ENCODE assay signal across 16 cellular contexts in genomic region chr7:99124636-99125504, GRCh38. TPM values are rescaled to one million over a fixed set of nuclear protein-coding genes. Genes with fewer than 3 reads are reported as not detected.
A peak's percentile ranks its signal among the peaks of the same experiment; 100 is the strongest.
DNase-seq lines count a peak whose midpoint lies in the region; ATAC-seq and TF ChIP-seq lines count a peak whose summit lies in the region.
"Had no signal": no experiment of that assay in that cellular context is flagged by ENCODE, and none has a peak within 500 bp of the region (broad histone marks: within the 10 kb centered on the region; RNA-seq: fewer than 3 reads in every experiment).

No MANE protein-coding gene starts in this region.

- no peak overlapping the region for H3K4me2 ChIP-seq in GM23248 (ENCODE audit: unreplicated experiment)

- H3K4me3 ChIP-seq in GM23248 (no peak overlapping the region), adrenal gland (no peak overlapping the region), stomach (no peak overlapping the region), H7 (ENCODE audit: insufficient read depth, low read depth, low read length) (no peak overlapping the region)
- H3K4me3 ChIP-seq: uterus had no signal

- peaks cover 88% of the 10 kb centered on the region for H3K79me2 ChIP-seq in GM23248 (ENCODE audit: insufficient read depth)

- no peak overlapping the region for H2AFZ ChIP-seq in GM23248

- H3K36me3 ChIP-seq in GM23248 (ENCODE audit: low read depth), result no peaks in the 10 kb centered on the region
- H3K36me3 ChIP-seq in adrenal gland (replicated peaks in 1 of 2), result no peaks in the 10 kb centered on the region
- H3K36me3 ChIP-seq in stomach, result peaks cover 0 to 1% (median 0%) of the 10 kb centered on the region in 4 donors
- no peaks in the 10 kb centered on the region for H3K36me3 ChIP-seq in H7 (replicated peaks; ENCODE audit: control insufficient read depth, insufficient read depth, low read length)
- H3K36me3 ChIP-seq: uterus had no signal

- H3K4me1 ChIP-seq in GM23248 (ENCODE audit: insufficient read depth) (peaks cover 87% of the 10 kb centered on the region), adrenal gland (replicated peaks in 1 of 2) (peaks cover 43 to 76% of the 10 kb centered on the region in 2 donors), foreskin keratinocyte (peaks cover 62% of the 10 kb centered on the region), stomach (peaks cover 56 to 98% (median 84%) of the 10 kb centered on the region in 4 donors)

- no peaks in the 10 kb centered on the region for H4K20me1 ChIP-seq in GM23248 (ENCODE audit: insufficient read depth)

- TF ChIP-seq CTCF in adrenal gland (IDR thresholded peaks at IDR 0.05) (no peak), foreskin keratinocyte (conservative IDR thresholded peaks at IDR 0.05) (no peak), stomach (IDR thresholded peaks at IDR 0.05) (no peak)

- H3K27me3 ChIP-seq in GM23248 (replicated peaks; ENCODE audit: insufficient read depth) (no peaks in the 10 kb centered on the region), adrenal gland (no peaks in the 10 kb centered on the region), foreskin keratinocyte (no peaks in the 10 kb centered on the region), stomach (no peaks in the 10 kb centered on the region), H7 (ENCODE audit: control insufficient read depth, insufficient read depth, low read length) (no peaks in the 10 kb centered on the region)
- H3K27me3 ChIP-seq: uterus had no signal

- no peak for TF ChIP-seq POLR2A in adrenal gland (IDR thresholded peaks at IDR 0.05)
- no peak for TF ChIP-seq POLR2A in stomach (IDR thresholded peaks at IDR 0.05)

- no peaks in the 10 kb centered on the region for H3K9me3 ChIP-seq in GM23248 (ENCODE audit: low read depth)
- H3K9me3 ChIP-seq in adrenal gland (replicated peaks in 1 of 3), result no peaks in the 10 kb centered on the region
- no peaks in the 10 kb centered on the region for H3K9me3 ChIP-seq in stomach
- H3K9me3 ChIP-seq: uterus had no signal

- peaks cover 77% of the 10 kb centered on the region for H3F3A ChIP-seq in GM23248 (ENCODE audit: insufficient read depth)

- intact Hi-C loops in adrenal gland (cut with DNase I), result no loop called here
- intact Hi-C loops in stomach (cut with DNase I; ENCODE audit: low total_unique reads), result no loop called here

- no peaks in the 10 kb centered on the region for H3K9me2 ChIP-seq in GM23248 (ENCODE audit: insufficient read depth)

- WGBS in GM23248 (ENCODE audit: low coverage in 1 of 2, low lambda C conversion rate in 2 of 2, missing lambda C conversion rate in 2 of 2), 2 experiments, result 94 to 98% methylated on average over 3 of the region's 3 CpGs
- WGBS in adrenal gland, 4 donors, result 48 to 68% (median 59%) methylated on average over 3 of the region's 3 CpGs
- WGBS in stomach, 5 donors, result 62 to 77% (median 67%) methylated on average over 3 of the region's 3 CpGs

- H3K9ac ChIP-seq in GM23248, result no peak overlapping the region

- peak; percentile 35 for ATAC-seq in foreskin keratinocyte
- ATAC-seq in HG02763 (IDR thresholded peaks at IDR 0.05; ENCODE audit: unreplicated experiment), result no peak
- no peak for ATAC-seq in HG02840 (IDR thresholded peaks at IDR 0.05; ENCODE audit: low FRiP score, unreplicated experiment)
- ATAC-seq: activated CD8-positive, alpha-beta T cell treated with anti-CD3 and anti-CD28 coated beads for 36 hours had no signal

- no peak for TF ChIP-seq EP300 in stomach (IDR thresholded peaks at IDR 0.05)

- DNase-seq in GM23248 (no peak), adrenal gland (no peak), foreskin keratinocyte (peak in 1 of 2 donors; percentile 74), stomach (no peak), SIG-M5 (lab: John Stamatoyannopoulos, UW) (no peak), H7 (no peak)
- DNase-seq: activated CD8-positive, alpha-beta T cell treated with anti-CD3 and anti-CD28 coated beads for 36 hours; activated effector memory CD4-positive, alpha-beta T cell treated with anti-CD3 and anti-CD28 coated beads, Interleukin-2, amount 50 U/mL, for 16 hours; aorta; IMR-90; NCI-H1092; SHP77; stimulated activated CD4-positive, alpha-beta T cell treated with anti-CD3 and anti-CD28 coated beads, Interleukin-4, amount 100 ng/mL, for 4 hours; uterus had no signal

- in situ Hi-C loops in GM23248 (cut with MboI), result no loop called here

- H3K27ac ChIP-seq in GM23248 (peak overlapping the region; percentile 99; the same call in 1 of the 2 replicates), adrenal gland (peak overlapping the region; percentile 51 to 79 (median 60)), foreskin keratinocyte (peak overlapping the region; percentile 20), stomach (peak overlapping the region; percentile 45 to 80 (median 71))
- H3K27ac ChIP-seq: uterus had no signal

RNA-seq across cellular contexts. Expression of gene SMURF1, which starts 19.0 kb away (rescaled TPM):
- 19.1 and 21.1 TPM in 2 replicates for total RNA-seq in GM23248 (2014; rRNA removed; shearing (Covaris generic))
- polyA plus RNA-seq in GM23248 (2016; fragmentation: Nextera tagmentation; extraction: Ambion mirVana) (6.6 and 6.8 TPM in 2 replicates), adrenal gland (10 to 100 TPM in 2 of 3 donors, 1 to 10 TPM in 1; 8.9 to 16.7 (median 14.8) TPM), foreskin keratinocyte (7.8 and 9.3 TPM in 2 replicates), stomach (10 to 100 TPM in 1 of 3 donors, 1 to 10 TPM in 2; 8.0 to 14.8 (median 9.4) TPM)
- total RNA-seq in adrenal gland (10 to 100 TPM; 16.7 to 40.3 (median 23.0) TPM), foreskin keratinocyte (23.8 and 32.1 TPM in 2 replicates), stomach (10 to 100 TPM; 28.6 to 46.8 (median 36.5) TPM)
- total RNA-seq in H7 (2014; rRNA removed; shearing (Covaris generic)), result 19.7 and 20.2 TPM in 2 replicates

Comparison
In these comparisons a context has a peak if more than half of its experiments do, and no peak if none do; other contexts are left out.
1. H3K27ac ChIP-seq: peak in every context shown above with its lines; median percentile 99 in GM23248; 71 in stomach; 60 in adrenal gland; 20 in foreskin keratinocyte.